Comparison of ENCODE assay signal across 8 cellular contexts in genomic region chr9:130173462-130173876, GRCh38. TPM values are rescaled to one million over a fixed set of nuclear protein-coding genes. Genes with fewer than 3 reads are reported as not detected.
DNase-seq lines count a peak whose midpoint lies in the region; ATAC-seq and TF ChIP-seq lines count a peak whose summit lies in the region.

No MANE protein-coding gene starts in this region.

- no peak for DNase-seq in left ventricle myocardium inferior
- no peak for DNase-seq in left ventricle myocardium superior
- DNase-seq in mammary epithelial cell = no peak
- no peak for DNase-seq in mesenchymal stem cell
- no peak for DNase-seq in vagina (ENCODE audit: extremely low spot score in 2 of 2)
- no peak for DNase-seq in stimulated activated naive CD4-positive, alpha-beta T cell (lab: John Stamatoyannopoulos, UW)
- DNase-seq in kidney glomerular epithelial cell (lab: John Stamatoyannopoulos, UW) = no peak

- H3K27me3 ChIP-seq in left ventricle myocardium inferior (ENCODE audit: low read depth) = peaks cover 17% of the 10 kb centered on the region
- H3K27me3 ChIP-seq in mammary epithelial cell (ENCODE audit: insufficient read depth, low read length) = no peaks in the 10 kb centered on the region
- H3K27me3 ChIP-seq in mesenchymal stem cell (ENCODE audit: control insufficient read depth in 1 of 2, insufficient read depth in 1 of 2, low read length in 2 of 2) = no peaks in the 10 kb centered on the region
- H3K27me3 ChIP-seq in vagina = no peaks in the 10 kb centered on the region

- intact Hi-C loops in left ventricle myocardium inferior (cut with micrococcal nuclease) = no loop called here
- intact Hi-C loops in left ventricle myocardium superior (cut with micrococcal nuclease) = no loop called here
- intact Hi-C loops in mammary epithelial cell (cut with micrococcal nuclease) = loop anchor here (1.0 to 5.0 kb wide), 3 partner anchors 36 to 66 kb away; no protein-coding TSS in a partner anchor
- intact Hi-C loops in vagina (cut with DNase I) = loop anchor here (5.0 to 10.0 kb wide), 2 partner anchors 64 to 171 kb away; no protein-coding TSS in a partner anchor

- no TSS peak for BruUV-seq in mammary epithelial cell (replicated peaks; lab: Mats Ljungman, UMichigan)

- H3K4me1 ChIP-seq in left ventricle myocardium inferior (peaks cover 16% of the 10 kb centered on the region), mammary epithelial cell (ENCODE audit: insufficient read depth, low read length) (peaks cover 10% of the 10 kb centered on the region), mesenchymal stem cell (ENCODE audit: control insufficient read depth, insufficient read depth, low read depth, low read length) (peaks cover 37% of the 10 kb centered on the region), vagina (peaks cover 33% of the 10 kb centered on the region)

- H3K18ac ChIP-seq in mesenchymal stem cell (ENCODE audit: low read depth in 1 of 2, low read length in 2 of 2) = peak overlapping the region in 1 of 2 experiments; percentile 95

- CTCF ChIA-PET in mammary epithelial cell (lab: Charles Lee; ENCODE audit: low non-redundant PET) = interaction anchor here (0.7 kb wide), 1 partner anchor 26 kb away, joined by 8 read pairs; no protein-coding TSS in a partner anchor

- H4K91ac ChIP-seq in mesenchymal stem cell (ENCODE audit: low read length) = no peak overlapping the region

- H3K9me3 ChIP-seq in left ventricle myocardium inferior (replicated peaks) (no peaks in the 10 kb centered on the region), mammary epithelial cell (replicated peaks; ENCODE audit: insufficient read depth, low read length) (no peaks in the 10 kb centered on the region), mesenchymal stem cell (ENCODE audit: control insufficient read depth, low read length) (no peaks in the 10 kb centered on the region), vagina (no peaks in the 10 kb centered on the region)

- H3K79me2 ChIP-seq in mammary epithelial cell (ENCODE audit: insufficient read depth, low read length) = peaks cover 56% of the 10 kb centered on the region

- H3K36me3 ChIP-seq in left ventricle myocardium inferior (no peaks in the 10 kb centered on the region), mammary epithelial cell (ENCODE audit: insufficient read depth, low read length) (no peaks in the 10 kb centered on the region), mesenchymal stem cell (ENCODE audit: control insufficient read depth in 1 of 2, insufficient read depth in 2 of 2, low read depth in 1 of 2, low read length in 2 of 2) (peaks cover 5 to 29% of the 10 kb centered on the region in 2 experiments), vagina (no peaks in the 10 kb centered on the region)

- H2BK12ac ChIP-seq in mesenchymal stem cell (ENCODE audit: low read length in 2 of 2) = peak overlapping the region in 1 of 2 experiments; percentile 88

- H3K23ac ChIP-seq in mesenchymal stem cell (ENCODE audit: low read length in 2 of 2) = peak overlapping the region in 1 of 2 experiments; percentile 97

- no peak overlapping the region for H2BK5ac ChIP-seq in mesenchymal stem cell (ENCODE audit: low read depth, low read length, poor library complexity, severe bottlenecking)

- H3K4me3 ChIP-seq in left ventricle myocardium inferior (peak overlapping the region; percentile 69), mammary epithelial cell (replicated peaks in 1 of 3; ENCODE audit: insufficient read depth in 1 of 3, low read depth in 2 of 3, low read length in 3 of 3) (peak overlapping the region; percentile 77 to 83 (median 80)), mesenchymal stem cell (ENCODE audit: insufficient read depth in 1 of 2, low read depth in 1 of 2, low read length in 2 of 2) (peak overlapping the region; percentile 83 to 93), vagina (peak overlapping the region; percentile 69 to 97)

- no peak for TF ChIP-seq CTCF in left ventricle myocardium inferior (IDR thresholded peaks at IDR 0.05; ENCODE audit: borderline replicate concordance)
- no peak for TF ChIP-seq CTCF in mammary epithelial cell (conservative IDR thresholded peaks at IDR 0.05 in 1 of 2, IDR thresholded peaks at IDR 0.05 in 1 of 2; ENCODE audit: extremely low read depth in 1 of 2, insufficient read depth in 1 of 2, low read depth in 1 of 2, low read length in 2 of 2)
- no peak for TF ChIP-seq CTCF in vagina (IDR thresholded peaks at IDR 0.05)

- TF ChIP-seq POLR2A in vagina (IDR thresholded peaks at IDR 0.05) = no peak

- H3K4me2 ChIP-seq in mammary epithelial cell (ENCODE audit: insufficient read depth, low read depth, low read length) (peak overlapping the region; percentile 89), mesenchymal stem cell (ENCODE audit: low read length, poor library complexity, severe bottlenecking) (peak overlapping the region; percentile 57)

- peaks cover 7% of the 10 kb centered on the region for H3K79me1 ChIP-seq in mesenchymal stem cell (replicated peaks; ENCODE audit: low read length, poor library complexity, severe bottlenecking)

- peak overlapping the region; percentile 77 for H2AFZ ChIP-seq in mammary epithelial cell (ENCODE audit: low read depth, low read length)
- H2AFZ ChIP-seq in mesenchymal stem cell (ENCODE audit: low read depth, low read length) = no peak overlapping the region

- no peak overlapping the region for H2BK120ac ChIP-seq in mesenchymal stem cell (ENCODE audit: low read depth, low read length)

- no peak overlapping the region for H3K27ac ChIP-seq in left ventricle myocardium inferior (replicated peaks)
- no peak overlapping the region for H3K27ac ChIP-seq in mammary epithelial cell (ENCODE audit: insufficient read depth, low read depth, low read length)
- peak overlapping the region; percentile 18 for H3K27ac ChIP-seq in mesenchymal stem cell (ENCODE audit: low read length, poor library complexity, severe bottlenecking)
- H3K27ac ChIP-seq in vagina = peak overlapping the region; percentile 88

- H3K9ac ChIP-seq in mammary epithelial cell (ENCODE audit: insufficient read depth, low read length) (peak overlapping the region; percentile 29), mesenchymal stem cell (ENCODE audit: low read length) (peak overlapping the region; percentile 86)

- peak overlapping the region in 1 of 2 experiments; percentile 85 for H3K14ac ChIP-seq in mesenchymal stem cell (ENCODE audit: low read length in 2 of 2)

- no peak overlapping the region for H4K8ac ChIP-seq in mesenchymal stem cell (ENCODE audit: low read length)

- 20% methylated on average over 5 of the region's 8 CpGs for WGBS in mammary epithelial cell (ENCODE audit: low coverage, missing lambda C conversion rate)
- WGBS in mesenchymal stem cell = 66% methylated on average over 8 of the region's 8 CpGs

- dilution Hi-C loops in mammary epithelial cell (cut with HindIII; ENCODE audit: low sequenced_read_pairs) = no loop called here

- no peak overlapping the region for H2BK15ac ChIP-seq in mesenchymal stem cell (ENCODE audit: low read depth, poor library complexity, severe bottlenecking)

- H3K4ac ChIP-seq in mesenchymal stem cell (ENCODE audit: low read depth in 1 of 2, low read length in 2 of 2) = peak overlapping the region in 1 of 2 experiments; percentile 76

- no peaks in the 10 kb centered on the region for H4K20me1 ChIP-seq in mammary epithelial cell (ENCODE audit: insufficient read depth, low read length)

- peak overlapping the region; percentile 57 for H2AK5ac ChIP-seq in mesenchymal stem cell (ENCODE audit: low read length, severe bottlenecking)

- no peak for ATAC-seq in left ventricle myocardium superior
- ATAC-seq in GM18498 (IDR thresholded peaks at IDR 0.05; ENCODE audit: unreplicated experiment) = no peak

- in situ Hi-C loops in mammary epithelial cell (cut with MboI; ENCODE audit: low sequenced_read_pairs in 2 of 2) = no loop called here

RNA-seq across cellular contexts. Expression of gene NCS1, which starts 1.3 kb away (rescaled TPM):
- 6.1 TPM for total RNA-seq in left ventricle myocardium inferior
- total RNA-seq in left ventricle myocardium superior = 4.1 TPM
- 10 to 100 TPM; 76.5 to 85.4 TPM for total RNA-seq in mammary epithelial cell
- 59.8 TPM for polyA plus RNA-seq in mammary epithelial cell
- polyA minus RNA-seq in mammary epithelial cell = 53.3 TPM
- polyA plus RNA-seq in mesenchymal stem cell (2013, experiment 1 of 2) = 38.8 TPM
- 37.7 TPM for polyA plus RNA-seq in mesenchymal stem cell (2013, experiment 2 of 2)
- 20.4 TPM for total RNA-seq in vagina

Comparison
In these comparisons a context has a peak if more than half of its experiments do, and no peak if none do; other contexts are left out.
1. H3K27ac ChIP-seq: peak in mesenchymal stem cell (single experiment) and vagina (single experiment); none in left ventricle myocardium inferior (single experiment) and mammary epithelial cell (single experiment).
2. intact Hi-C loops: an anchor here in mammary epithelial cell (1.0 to 5.0 kb wide) and vagina (5.0 to 10.0 kb wide); none called in left ventricle myocardium inferior and left ventricle myocardium superior.
3. Peak in every context shown above with its lines, with median percentiles within 50 percentile points of each other: H3K4me3 ChIP-seq.